ENCODE assay signal across 13 cellular contexts in genomic region chr3:106826861-106827311, GRCh38.
DNase-seq lines count a peak whose midpoint lies in the region; ATAC-seq and TF ChIP-seq lines count a peak whose summit lies in the region.
"Had no signal": no experiment of that assay in that cellular context is flagged by ENCODE, and none has a peak within 500 bp of the region (broad histone marks: within the 10 kb centered on the region; RNA-seq: fewer than 3 reads in every experiment).

No MANE protein-coding gene starts in this region.

- H3K79me2 ChIP-seq in ACC112 (ENCODE audit: control insufficient read depth, insufficient read depth, low read length, unreplicated experiment) = no peaks in the 10 kb centered on the region

- no peak overlapping the region for H3K27ac ChIP-seq in ACC112 (ENCODE audit: low read depth, low read length)
- H3K27ac ChIP-seq in SJSA1 = peak overlapping the region; percentile 83

- H2AFZ ChIP-seq in ACC112 (ENCODE audit: low read length, unreplicated experiment) = peak overlapping the region; percentile 47

- no peak for TF ChIP-seq CTCF in fibroblast of pulmonary artery (IDR thresholded peaks at IDR 0.05; ENCODE audit: low read length, missing control alignments)

- no peaks in the 10 kb centered on the region for H3K9me3 ChIP-seq in SJSA1 (replicated peaks)

- no peak overlapping the region for H3K4me3 ChIP-seq in ACC112 (ENCODE audit: low read depth, low read length)
- no peak overlapping the region for H3K4me3 ChIP-seq in SJSA1
- no peak overlapping the region for H3K4me3 ChIP-seq in fibroblast of pulmonary artery (replicated peaks; ENCODE audit: low read depth, low read length)

- H3K4me1 ChIP-seq in ACC112 (ENCODE audit: control insufficient read depth, insufficient read depth, low read length, unreplicated experiment) (peaks cover 41% of the 10 kb centered on the region), SJSA1 (replicated peaks) (peaks cover 54% of the 10 kb centered on the region)

- no peaks in the 10 kb centered on the region for H3K27me3 ChIP-seq in ACC112 (ENCODE audit: insufficient read depth, low read length)
- no peaks in the 10 kb centered on the region for H3K27me3 ChIP-seq in SJSA1 (replicated peaks)

- DNase-seq in SJSA1 (ENCODE audit: low read depth in 1 of 2, low spot score in 2 of 2) = peak in 1 of 2 experiments; percentile 7
- DNase-seq in fibroblast of pulmonary artery (ENCODE audit: low read depth) = peak; percentile 76
- DNase-seq in superior temporal gyrus (ENCODE audit: extremely low spot score) = no peak
- DNase-seq in NCI-H69 (lab: John Stamatoyannopoulos, UW) = no peak
- DNase-seq in cerebellar nuclear complex (lab: John Stamatoyannopoulos, UW) = no peak
- no peak for DNase-seq in kidney glomerular epithelial cell (lab: John Stamatoyannopoulos, UW)
- DNase-seq: caudate nucleus, DMS79 treated with DMSO at 0.1 percent for 48 hours, NCI-H2227 treated with DMSO at 0.1 percent for 48 hours, SHP77 had no signal

- ATAC-seq in HG02870 (IDR thresholded peaks at IDR 0.05; ENCODE audit: unreplicated experiment) = peak; percentile 77
- ATAC-seq: activated T-helper 17 cell treated with anti-CD3 and anti-CD28 coated beads, Interleukin-2, amount 50 U/mL, for 72 hours had no signal

- H3K36me3 ChIP-seq in ACC112 (ENCODE audit: insufficient read depth, low read length) = 0 out of 2 replicates have a peak, but pooled peaks cover 6% of the 10 kb centered on the region
- H3K36me3 ChIP-seq in SJSA1 = no peaks in the 10 kb centered on the region
